In genomic region chr9:127038531-127038930, GRCh38 we compare ENCODE assay signal across 24 cellular contexts.
A peak's percentile ranks its signal among the peaks of the same experiment; 100 is the strongest.
DNase-seq lines count a peak whose midpoint lies in the region; ATAC-seq and TF ChIP-seq lines count a peak whose summit lies in the region.
"Had no signal": no experiment of that assay in that cellular context is flagged by ENCODE, and none has a peak within 500 bp of the region (broad histone marks: within the 10 kb centered on the region; RNA-seq: fewer than 3 reads in every experiment).

No MANE protein-coding gene starts in this region.

- peaks cover 10% of the 10 kb centered on the region for H3K4me1 ChIP-seq in endodermal cell (ENCODE audit: control insufficient read depth, insufficient read depth, low read length)
- H3K4me1 ChIP-seq: A549 had no signal

- H3K27ac ChIP-seq in endodermal cell (ENCODE audit: low read depth, low read length): no peak overlapping the region
- H3K27ac ChIP-seq: 22Rv1; A549; BLaER1 treated with 17β-estradiol and CSF1 and Interleukin-3, amounts not matched to agents 10 nM and 100 nM; C4-2B had no signal

- TF ChIP-seq CTCF in CD14-positive monocyte (IDR thresholded peaks at IDR 0.05) (no peak), endodermal cell (conservative IDR thresholded peaks at IDR 0.05) (no peak)

- no peaks in the 10 kb centered on the region for H3K9me3 Mint-ChIP-seq in CD14-positive monocyte
- H3K9me3 Mint-ChIP-seq in endodermal cell: no peaks in the 10 kb centered on the region
- H3K9me3 Mint-ChIP-seq: CD4-positive, alpha-beta memory T cell; CD4-positive, CD25-positive, alpha-beta regulatory T cell; CD8-positive, alpha-beta memory T cell had no signal

- H3K27me3 ChIP-seq in endodermal cell (ENCODE audit: control insufficient read depth, insufficient read depth, low read length, poor library complexity, severe bottlenecking): no peaks in the 10 kb centered on the region
- H3K27me3 ChIP-seq: BLaER1 treated with 17β-estradiol and CSF1 and Interleukin-3, amounts not matched to agents 10 nM and 100 nM had no signal

- H3K9ac ChIP-seq in endodermal cell (ENCODE audit: extremely low read depth, low read length, poor library complexity, severe bottlenecking): no peak overlapping the region
- H3K9ac ChIP-seq: BLaER1 treated with 17β-estradiol and CSF1 and Interleukin-3, amounts not matched to agents 10 nM and 100 nM had no signal

- intact Hi-C loops in CD14-positive monocyte (cut with micrococcal nuclease): no loop called here

- DNase-seq in CD14-positive monocyte (ENCODE audit: low spot score) (peak; percentile 4), endodermal cell (peak; percentile 12), ureter (ENCODE audit: low spot score) (peak; percentile 37), NCI-H226 (no peak)
- DNase-seq: AML-193; CD4-positive, alpha-beta memory T cell; CD4-positive, CD25-positive, alpha-beta regulatory T cell; CD8-positive, alpha-beta memory T cell; COR-L47; DMS 273 treated with DMSO at 0.1 percent for 48 hours; DMS153; DMS53; DMS79; DND-41; EL; GDM1 had no signal

- no peak overlapping the region for H3K4me3 ChIP-seq in endodermal cell (ENCODE audit: low read length)
- H3K4me3 ChIP-seq: A549; BLaER1 treated with 17β-estradiol and CSF1 and Interleukin-3, amounts not matched to agents 10 nM and 100 nM; GM12878 had no signal

- ATAC-seq in GM21529 (IDR thresholded peaks at IDR 0.05; ENCODE audit: unreplicated experiment) (no peak), HG03457 (IDR thresholded peaks at IDR 0.05; ENCODE audit: unreplicated experiment) (no peak)
- ATAC-seq: A549, GM12878 had no signal

- no peaks in the 10 kb centered on the region for H3K27me3 Mint-ChIP-seq in CD14-positive monocyte (ENCODE audit: low read depth in 3 of 3)
- no peaks in the 10 kb centered on the region for H3K27me3 Mint-ChIP-seq in endodermal cell (ENCODE audit: insufficient read depth)
- H3K27me3 Mint-ChIP-seq: B cell; CD4-positive, alpha-beta memory T cell; CD4-positive, CD25-positive, alpha-beta regulatory T cell had no signal

- no peaks in the 10 kb centered on the region for H3K36me3 ChIP-seq in endodermal cell (ENCODE audit: control insufficient read depth, insufficient read depth, low read length)
- H3K36me3 ChIP-seq: BLaER1 treated with 17β-estradiol and CSF1 and Interleukin-3, amounts not matched to agents 10 nM and 100 nM had no signal

- no peaks in the 10 kb centered on the region for H3K9me3 ChIP-seq in endodermal cell (ENCODE audit: control insufficient read depth, low read length)
- H3K9me3 ChIP-seq: A549; BLaER1 treated with 17β-estradiol and CSF1 and Interleukin-3, amounts not matched to agents 10 nM and 100 nM had no signal

- WGBS in endodermal cell (ENCODE audit: insufficient coverage in 1 of 2, insufficient read length in 1 of 2), 2 experiments: 82 to 94% methylated on average over 4 to 5 of the region's 5 CpGs

- H3K27ac Mint-ChIP-seq in CD14-positive monocyte: no peak overlapping the region
- H3K27ac Mint-ChIP-seq in endodermal cell: no peak overlapping the region
- H3K27ac Mint-ChIP-seq: B cell; CD4-positive, alpha-beta memory T cell; CD4-positive, CD25-positive, alpha-beta regulatory T cell; CD8-positive, alpha-beta memory T cell had no signal

- no peaks in the 10 kb centered on the region for H3K4me1 Mint-ChIP-seq in CD14-positive monocyte
- H3K4me1 Mint-ChIP-seq in endodermal cell: peaks cover 9% of the 10 kb centered on the region
- H3K4me1 Mint-ChIP-seq: B cell; CD4-positive, alpha-beta memory T cell; CD8-positive, alpha-beta memory T cell had no signal

- no peak overlapping the region for H3K4me3 Mint-ChIP-seq in CD14-positive monocyte
- no peak overlapping the region for H3K4me3 Mint-ChIP-seq in endodermal cell
- H3K4me3 Mint-ChIP-seq: B cell; CD4-positive, alpha-beta memory T cell; CD4-positive, CD25-positive, alpha-beta regulatory T cell; CD8-positive, alpha-beta memory T cell had no signal

- no peaks in the 10 kb centered on the region for H3K36me3 Mint-ChIP-seq in CD14-positive monocyte
- H3K36me3 Mint-ChIP-seq in endodermal cell (ENCODE audit: low read depth): no peaks in the 10 kb centered on the region
